In the genomic region with DNA sequence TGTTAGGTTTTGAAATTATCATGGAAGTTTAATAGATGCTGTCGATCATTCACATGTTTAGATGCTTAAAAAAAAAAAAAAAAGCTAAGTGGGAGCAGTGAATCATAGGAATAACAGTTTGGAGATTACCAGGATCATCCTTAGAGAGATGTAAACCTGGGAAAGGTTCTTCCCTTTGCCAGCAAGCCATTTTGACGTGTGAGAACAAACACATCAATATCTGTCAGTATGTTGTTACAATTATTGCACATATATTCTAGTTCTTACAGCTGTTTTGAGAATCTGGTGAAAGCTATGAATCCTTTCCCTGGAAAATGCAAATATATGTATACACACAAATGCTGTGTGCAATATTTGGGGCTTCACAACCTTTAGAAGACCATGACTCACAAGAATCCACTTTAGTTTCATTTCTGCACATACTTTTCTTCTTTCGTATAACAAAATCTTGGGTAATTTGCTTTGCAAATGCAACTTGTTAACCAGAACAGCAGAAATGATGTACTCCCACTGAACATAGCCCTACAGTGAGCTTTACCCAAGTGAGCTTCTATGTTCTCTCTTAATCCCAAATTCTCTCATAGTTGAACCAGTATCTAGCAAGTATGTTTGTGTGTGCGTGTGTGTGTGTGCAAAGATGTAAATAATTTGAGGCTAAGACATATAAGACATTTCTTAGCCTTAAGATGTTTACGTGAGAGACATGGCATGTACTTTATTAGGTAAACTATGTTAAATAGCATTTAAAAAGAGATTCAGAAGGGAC, we compare ENCODE assay signal across 9 cellular contexts. TPM values are rescaled to one million over a fixed set of nuclear protein-coding genes. Genes with fewer than 3 reads are reported as not detected.
A peak's percentile ranks its signal among the peaks of the same experiment; 100 is the strongest.
DNase-seq lines count a peak whose midpoint lies in the region; ATAC-seq, FAIRE-seq and TF ChIP-seq lines count a peak whose summit lies in the region.
"Had no signal": no experiment of that assay in that cellular context is flagged by ENCODE, and none has a peak within 500 bp of the region (broad histone marks: within the 10 kb centered on the region; RNA-seq: fewer than 3 reads in every experiment).

No MANE protein-coding gene starts in this region.

- peak overlapping the region in 8 of 9 donors; percentile 5 to 67 (median 36) for H3K27ac Mint-ChIP-seq in naive thymus-derived CD4-positive, alpha-beta T cell

- H3K4me3 ChIP-seq in naive thymus-derived CD4-positive, alpha-beta T cell (ENCODE audit: low read length), result no peak overlapping the region
- no peak overlapping the region for H3K4me3 ChIP-seq in suprapubic skin
- H3K4me3 ChIP-seq: SK-N-MC had no signal

- H3K4me1 Mint-ChIP-seq in naive thymus-derived CD4-positive, alpha-beta T cell, result peaks cover 8 to 49% (median 35%) of the 10 kb centered on the region in 7 donors

- TF ChIP-seq CTCF in suprapubic skin (IDR thresholded peaks at IDR 0.05), result no peak
- TF ChIP-seq CTCF in foreskin keratinocyte (conservative IDR thresholded peaks at IDR 0.05), result no peak
- no peak for TF ChIP-seq CTCF in D721Med (IDR thresholded peaks at IDR 0.05; ENCODE audit: insufficient read depth, missing control alignments)

- peak overlapping the region in 1 of 10 donors; percentile 30 for H3K4me3 Mint-ChIP-seq in naive thymus-derived CD4-positive, alpha-beta T cell

- H3K36me3 Mint-ChIP-seq in naive thymus-derived CD4-positive, alpha-beta T cell, result peaks cover 16 to 53% (median 43%) of the 10 kb centered on the region in 5 donors

- H3K27me3 Mint-ChIP-seq in naive thymus-derived CD4-positive, alpha-beta T cell, result peaks cover 0 to 2% (median 0%) of the 10 kb centered on the region in 5 donors

- peak; percentile 57 for ATAC-seq in HG02588 (IDR thresholded peaks at IDR 0.05; ENCODE audit: unreplicated experiment)
- peak; percentile 16 for ATAC-seq in naive thymus-derived CD4-positive, alpha-beta T cell
- ATAC-seq in foreskin keratinocyte, result no peak

- H3K27ac ChIP-seq in naive thymus-derived CD4-positive, alpha-beta T cell (ENCODE audit: low read depth, low read length), result no peak overlapping the region
- no peak overlapping the region for H3K27ac ChIP-seq in suprapubic skin
- no peak overlapping the region for H3K27ac ChIP-seq in foreskin keratinocyte
- H3K27ac ChIP-seq: SK-N-MC had no signal

- no peak for TF ChIP-seq EP300 in suprapubic skin (IDR thresholded peaks at IDR 0.05)

- WGBS in suprapubic skin, result 64% methylated on average over 5 of the region's 5 CpGs

- H3K27me3 ChIP-seq in naive thymus-derived CD4-positive, alpha-beta T cell (ENCODE audit: control insufficient read depth in 2 of 2, insufficient read depth in 2 of 2, low read length in 2 of 2), result no peaks in the 10 kb centered on the region
- H3K27me3 ChIP-seq in suprapubic skin (no peaks in the 10 kb centered on the region), foreskin keratinocyte (no peaks in the 10 kb centered on the region)

- POLR2A ChIA-PET in naive thymus-derived CD4-positive, alpha-beta T cell (lab: Charles Lee), result interaction anchor here (1.2 to 2.0 kb wide), 3 partner anchors 9 to 37 kb away, joined by 3 to 5 read pairs (median 3); a partner anchor contains a TSS

- DNase-seq in RKO (ENCODE audit: low spot score) (peak; percentile 62), suprapubic skin (ENCODE audit: low spot score in 2 of 2) (no peak), foreskin keratinocyte (no peak), D721Med (ENCODE audit: insufficient read length, low spot score) (no peak)
- DNase-seq in naive thymus-derived CD4-positive, alpha-beta T cell, result peak in 1 of 9 donors; percentile 14
- DNase-seq: NCI-H187 had no signal

- H3K36me3 ChIP-seq in naive thymus-derived CD4-positive, alpha-beta T cell (ENCODE audit: control insufficient read depth in 2 of 3, insufficient read depth in 3 of 3, low read length in 3 of 3), result peaks cover 26 to 40% (median 30%) of the 10 kb centered on the region in 3 experiments
- peaks cover 64% of the 10 kb centered on the region for H3K36me3 ChIP-seq in suprapubic skin

- peaks cover 0 to 4% (median 0%) of the 10 kb centered on the region in 11 donors for H3K9me3 Mint-ChIP-seq in naive thymus-derived CD4-positive, alpha-beta T cell

- CTCF ChIA-PET in naive thymus-derived CD4-positive, alpha-beta T cell (lab: Charles Lee), result interaction anchor here (0.7 kb wide), 1 partner anchor 241 kb away, joined by 3 read pairs; no protein-coding TSS in a partner anchor

- peaks cover 0 to 12% of the 10 kb centered on the region in 2 donors for H3K4me1 ChIP-seq in naive thymus-derived CD4-positive, alpha-beta T cell (ENCODE audit: control insufficient read depth in 2 of 2, insufficient read depth in 2 of 2, low read length in 2 of 2)
- H3K4me1 ChIP-seq in suprapubic skin, result peaks cover 27% of the 10 kb centered on the region
- no peaks in the 10 kb centered on the region for H3K4me1 ChIP-seq in foreskin keratinocyte

- FAIRE-seq in D721Med (lab: Jason Lieb, UNC), result no peak

- TF ChIP-seq POLR2A in GM18526 (IDR thresholded peaks at IDR 0.05; ENCODE audit: extremely low read depth, insufficient read length), result peak; percentile 22
- no peak for TF ChIP-seq POLR2A in suprapubic skin (IDR thresholded peaks at IDR 0.05)

- no peaks in the 10 kb centered on the region for H3K9me3 ChIP-seq in naive thymus-derived CD4-positive, alpha-beta T cell (ENCODE audit: control insufficient read depth in 2 of 3, low read length in 3 of 3)
- H3K9me3 ChIP-seq in suprapubic skin, result no peaks in the 10 kb centered on the region

- intact Hi-C loops in naive thymus-derived CD4-positive, alpha-beta T cell (cut with micrococcal nuclease), result loop anchor here in 1 of 2 donors (1.0 kb wide), 1 partner anchor 10 kb away; no protein-coding TSS in a partner anchor

RNA-seq across cellular contexts. Expression of a gene that starts 12.1 kb away (rescaled TPM):
- 100 to 1,000 TPM; 108 to 913 (median 140) TPM for total RNA-seq in naive thymus-derived CD4-positive, alpha-beta T cell
- polyA plus RNA-seq in naive thymus-derived CD4-positive, alpha-beta T cell, result 10 to 100 TPM; 21.0 to 30.8 TPM
- 100 to 1,000 TPM; 142 to 311 (median 159) TPM for total RNA-seq in suprapubic skin
- 15.1 and 15.9 TPM in 2 replicates for total RNA-seq in foreskin keratinocyte
- polyA plus RNA-seq in foreskin keratinocyte, result 2.3 and 2.4 TPM in 2 replicates
